Comparison of ENCODE assay signal across 1 cellular context in genomic region chr1:247386695-247387094, GRCh38.
TF ChIP-seq lines count a peak whose summit lies in the region.

No MANE protein-coding gene starts in this region.

TF ChIP-seq in GM23338, 12 proteins besides CTCF, POLR2A, EP300 and RAD21 (continued from another document):
- TF ChIP-seq ZNF462 (CRISPR knock-in tag; IDR thresholded peaks at IDR 0.05): no peak
- no peak for TF ChIP-seq ZNF114 (CRISPR knock-in tag; IDR thresholded peaks at IDR 0.05)
- no peak for TF ChIP-seq ZNF331 (CRISPR knock-in tag; IDR thresholded peaks at IDR 0.05; ENCODE audit: low read depth)
TF ChIP-seq in GM23338: peak in this region for 0.
